ENCODE assay signal across 8 cellular contexts in genomic region chr2:91477291-91477690, GRCh38.
A peak's percentile ranks its signal among the peaks of the same experiment; 100 is the strongest.
DNase-seq lines count a peak whose midpoint lies in the region; ATAC-seq and TF ChIP-seq lines count a peak whose summit lies in the region.
"Not testable (repeated sequence)": the region's sequence is repeated elsewhere in the genome, so short reads cannot be mapped to it uniquely, and the experiment has no call there.

No MANE protein-coding gene starts in this region.

- H3K9ac ChIP-seq in OCI-LY1 (ENCODE audit: low read length), result not testable (repeated sequence)

- in situ Hi-C loops in astrocyte of the cerebellum (cut with HindIII; ENCODE audit: low sequenced_read_pairs), result not testable (repeated sequence)

- not testable (repeated sequence) for TF ChIP-seq EP300 in sigmoid colon (IDR thresholded peaks at IDR 0.05); tibial nerve (IDR thresholded peaks at IDR 0.05)

- TF ChIP-seq POLR2A in sigmoid colon (IDR thresholded peaks at IDR 0.05); tibial nerve (IDR thresholded peaks at IDR 0.05): not testable (repeated sequence)

- TF ChIP-seq CTCF in A673 (conservative IDR thresholded peaks at IDR 0.05; ENCODE audit: low read depth, low read length); OCI-LY1 (IDR thresholded peaks at IDR 0.05; ENCODE audit: low read length); astrocyte of the cerebellum (IDR thresholded peaks at IDR 0.05; ENCODE audit: low read depth, low read length, missing control alignments); right atrium auricular region (IDR thresholded peaks at IDR 0.05); sigmoid colon (IDR thresholded peaks at IDR 0.05); tibial nerve (IDR thresholded peaks at IDR 0.05): not testable (repeated sequence)

- H3K4me1 Mint-ChIP-seq in effector memory CD8-positive, alpha-beta T cell (ENCODE audit: low read depth in 2 of 2), result not testable (repeated sequence)

- not testable (repeated sequence) for H3K4me3 Mint-ChIP-seq in effector memory CD8-positive, alpha-beta T cell

- POLR2A ChIA-PET in A673 (lab: Charles Lee; ENCODE audit: low non-redundant PET), result not testable (repeated sequence)

- not testable (repeated sequence) for ATAC-seq in effector memory CD8-positive, alpha-beta T cell (replicated peaks)

- H4K20me1 ChIP-seq in OCI-LY1 (ENCODE audit: insufficient read depth, low read length), result not testable (repeated sequence)

- CTCF ChIA-PET in A673 (lab: Charles Lee), result not testable (repeated sequence)

- H3K79me2 ChIP-seq in OCI-LY1 (ENCODE audit: insufficient read depth, low read length), result not testable (repeated sequence)

- not testable (repeated sequence) for H3K4me2 ChIP-seq in OCI-LY1 (ENCODE audit: low read length)

- not testable (repeated sequence) for H3K27ac ChIP-seq in A673 (ENCODE audit: low read depth, low read length, poor library complexity, severe bottlenecking); OCI-LY1 (ENCODE audit: low read depth, low read length, poor library complexity, severe bottlenecking); right atrium auricular region; mesodermal cell (ENCODE audit: low read depth, low read length, severe bottlenecking); sigmoid colon; tibial nerve

- not testable (repeated sequence) for DNase-seq in A673 (ENCODE audit: low spot score); astrocyte of the cerebellum (ENCODE audit: low read depth); effector memory CD8-positive, alpha-beta T cell; sigmoid colon; tibial nerve (ENCODE audit: low spot score in 2 of 2)
- peak; percentile 28 for DNase-seq in right atrium auricular region (ENCODE audit: low spot score)

- peaks cover 29% of the 10 kb centered on the region for H3K36me3 Mint-ChIP-seq in effector memory CD8-positive, alpha-beta T cell (ENCODE audit: insufficient read depth)

- H3K27me3 Mint-ChIP-seq in effector memory CD8-positive, alpha-beta T cell, result peaks cover 15 to 31% of the 10 kb centered on the region in 2 donors

- H3K36me3 ChIP-seq in A673 (ENCODE audit: insufficient read depth, low read length, poor library complexity, severe bottlenecking); OCI-LY1 (ENCODE audit: insufficient read depth, low read length); right atrium auricular region; mesodermal cell (ENCODE audit: control insufficient read depth, insufficient read depth, low read length); sigmoid colon; tibial nerve: not testable (repeated sequence)

- peak overlapping the region; percentile 85 to 87 for H3K27ac Mint-ChIP-seq in effector memory CD8-positive, alpha-beta T cell

- not testable (repeated sequence) for H3F3A ChIP-seq in OCI-LY1 (ENCODE audit: insufficient read depth, low read length)

- BruUV-seq in A673 (replicated peaks; lab: Mats Ljungman, UMichigan), result not testable (repeated sequence)

- H3K9me3 ChIP-seq in A673 (ENCODE audit: low read depth, low read length, poor library complexity, severe bottlenecking); OCI-LY1 (ENCODE audit: low read length); right atrium auricular region; mesodermal cell (ENCODE audit: control insufficient read depth, low read length); sigmoid colon; tibial nerve: not testable (repeated sequence)

- not testable (repeated sequence) for H2AFZ ChIP-seq in OCI-LY1 (ENCODE audit: low read length)

- H3K27me3 ChIP-seq in A673 (replicated peaks; ENCODE audit: insufficient read depth, low read depth, low read length, poor library complexity) (peaks cover 36% of the 10 kb centered on the region), right atrium auricular region (peaks cover 15 to 23% of the 10 kb centered on the region in 2 donors), sigmoid colon (peaks cover 24 to 42% (median 30%) of the 10 kb centered on the region in 3 donors), tibial nerve (peaks cover 6 to 42% of the 10 kb centered on the region in 2 donors)
- H3K27me3 ChIP-seq in OCI-LY1 (ENCODE audit: insufficient read depth, low read length), result not testable (repeated sequence)

- peak overlapping the region; percentile 38 for H3K4me3 ChIP-seq in A673 (ENCODE audit: low read depth, low read length, poor library complexity, severe bottlenecking)
- H3K4me3 ChIP-seq in OCI-LY1 (ENCODE audit: low read depth, low read length, poor library complexity, severe bottlenecking), result peak overlapping the region; percentile 57
- H3K4me3 ChIP-seq in astrocyte of the cerebellum (ENCODE audit: low read depth, low read length), result peak overlapping the region; percentile 38
- H3K4me3 ChIP-seq in right atrium auricular region, result peak overlapping the region; percentile 28 to 50
- peak overlapping the region; percentile 49 for H3K4me3 ChIP-seq in mesodermal cell (ENCODE audit: extremely low read depth, insufficient read depth, low read length, poor library complexity, severe bottlenecking)
- peak overlapping the region; percentile 14 to 41 (median 36) for H3K4me3 ChIP-seq in sigmoid colon
- peak overlapping the region in 3 of 4 donors; percentile 21 to 44 (median 42) for H3K4me3 ChIP-seq in tibial nerve

- not testable (repeated sequence) for H3K9me3 Mint-ChIP-seq in effector memory CD8-positive, alpha-beta T cell

- intact Hi-C loops in A673 (cut with micrococcal nuclease; ENCODE audit: unreplicated experiment); sigmoid colon (cut with DNase I): not testable (repeated sequence)

- not testable (repeated sequence) for H3K9me2 ChIP-seq in OCI-LY1 (ENCODE audit: low read depth, low read length)

- WGBS in mesodermal cell (ENCODE audit: insufficient coverage in 2 of 2), 2 experiments, result 10% methylated on average over 23 to 31 of the region's 51 CpGs
- WGBS in sigmoid colon, 2 donors, result 2 to 6% methylated on average over 50 to 51 of the region's 51 CpGs
- WGBS in tibial nerve, 2 donors, result 5% methylated on average over 45 to 50 of the region's 51 CpGs

- H3K4me1 ChIP-seq in A673 (ENCODE audit: insufficient read depth, low read length, poor library complexity, severe bottlenecking), result peaks cover 17% of the 10 kb centered on the region
- not testable (repeated sequence) for H3K4me1 ChIP-seq in OCI-LY1 (ENCODE audit: insufficient read depth, low read length, severe bottlenecking); mesodermal cell (ENCODE audit: control insufficient read depth, insufficient read depth, low read length, poor library complexity, severe bottlenecking)
- H3K4me1 ChIP-seq in right atrium auricular region, result peaks cover 0 to 24% of the 10 kb centered on the region in 2 donors
- H3K4me1 ChIP-seq in sigmoid colon, result peaks cover 0 to 23% (median 23%) of the 10 kb centered on the region in 4 donors
- peaks cover 0 to 25% (median 11%) of the 10 kb centered on the region in 4 donors for H3K4me1 ChIP-seq in tibial nerve
